Comparison of ENCODE assay signal across 8 cellular contexts in the genomic region with DNA sequence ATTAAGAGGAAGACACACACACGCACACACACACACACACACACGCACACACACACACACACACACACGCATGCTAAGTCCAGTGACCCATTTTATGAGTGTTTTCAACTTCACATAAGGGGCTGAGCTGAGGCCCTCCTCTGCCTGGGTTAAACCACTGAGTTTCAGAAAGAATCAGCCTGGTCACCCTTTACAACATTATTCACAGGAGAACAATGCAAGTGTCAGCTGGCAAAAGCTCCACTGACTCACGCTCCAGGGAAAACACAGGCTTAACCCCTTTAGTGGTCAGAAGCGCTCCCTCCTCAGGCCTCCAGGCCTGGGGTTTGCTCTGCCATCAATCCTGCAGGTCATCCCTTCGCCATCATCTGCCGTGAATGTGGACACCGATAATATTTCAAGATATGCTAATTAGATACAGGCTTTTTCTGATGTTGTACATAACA. TPM values are rescaled to one million over a fixed set of nuclear protein-coding genes. Genes with fewer than 3 reads are reported as not detected.
DNase-seq lines count a peak whose midpoint lies in the region; ATAC-seq and TF ChIP-seq lines count a peak whose summit lies in the region.

No MANE protein-coding gene starts in this region.

- peak; percentile 94 for DNase-seq in GM03348 (ENCODE audit: low spot score)
- peak; percentile 61 for DNase-seq in left ventricle myocardium inferior
- peak; percentile 84 for DNase-seq in retina
- no peak for DNase-seq in D341Med (ENCODE audit: low spot score)
- DNase-seq in stimulated activated CD4-positive, alpha-beta T cell treated with anti-CD3 and anti-CD28 coated beads, Interleukin-4, amount 100 ng/mL, for 1 hour = no peak

- TF ChIP-seq CTCF in left ventricle myocardium inferior (IDR thresholded peaks at IDR 0.05; ENCODE audit: borderline replicate concordance) = no peak

- H3K27ac ChIP-seq in angular gyrus (ENCODE audit: low read depth, low read length) (peak overlapping the region; percentile 85), left ventricle myocardium inferior (replicated peaks) (peak overlapping the region; percentile 88)

- peaks cover 46% of the 10 kb centered on the region for H3K4me1 ChIP-seq in left ventricle myocardium inferior

- ATAC-seq in HG02981 (IDR thresholded peaks at IDR 0.05; ENCODE audit: unreplicated experiment) (no peak), GM21381 (IDR thresholded peaks at IDR 0.05; ENCODE audit: unreplicated experiment) (no peak)

- intact Hi-C loops in left ventricle myocardium inferior (cut with micrococcal nuclease) = no loop called here

- peaks cover 57% of the 10 kb centered on the region for H3K36me3 ChIP-seq in left ventricle myocardium inferior

- H3K27me3 ChIP-seq in left ventricle myocardium inferior (ENCODE audit: low read depth) = no peaks in the 10 kb centered on the region

- H3K9me3 ChIP-seq in left ventricle myocardium inferior (replicated peaks) = no peaks in the 10 kb centered on the region

- H3K4me3 ChIP-seq in left ventricle myocardium inferior = peak overlapping the region; percentile 17

RNA-seq across cellular contexts. Expression of a gene that starts 46.9 kb away (rescaled TPM):
- 22.0 TPM for total RNA-seq in left ventricle myocardium inferior

RNA-seq across cellular contexts. Expression of a gene that starts 47.0 kb away (rescaled TPM):
- total RNA-seq in left ventricle myocardium inferior = 9.2 TPM

Comparison
In these comparisons a context has a peak if more than half of its experiments do, and no peak if none do; other contexts are left out.
1. DNase-seq: peak in GM03348 (single experiment), left ventricle myocardium inferior (single experiment) and retina (single experiment); none in D341Med (single experiment) and stimulated activated CD4-positive, alpha-beta T cell treated with anti-CD3 and anti-CD28 coated beads, Interleukin-4, amount 100 ng/mL, for 1 hour (single experiment).